Comparison of ENCODE assay signal across 1 cellular context in the genomic region with DNA sequence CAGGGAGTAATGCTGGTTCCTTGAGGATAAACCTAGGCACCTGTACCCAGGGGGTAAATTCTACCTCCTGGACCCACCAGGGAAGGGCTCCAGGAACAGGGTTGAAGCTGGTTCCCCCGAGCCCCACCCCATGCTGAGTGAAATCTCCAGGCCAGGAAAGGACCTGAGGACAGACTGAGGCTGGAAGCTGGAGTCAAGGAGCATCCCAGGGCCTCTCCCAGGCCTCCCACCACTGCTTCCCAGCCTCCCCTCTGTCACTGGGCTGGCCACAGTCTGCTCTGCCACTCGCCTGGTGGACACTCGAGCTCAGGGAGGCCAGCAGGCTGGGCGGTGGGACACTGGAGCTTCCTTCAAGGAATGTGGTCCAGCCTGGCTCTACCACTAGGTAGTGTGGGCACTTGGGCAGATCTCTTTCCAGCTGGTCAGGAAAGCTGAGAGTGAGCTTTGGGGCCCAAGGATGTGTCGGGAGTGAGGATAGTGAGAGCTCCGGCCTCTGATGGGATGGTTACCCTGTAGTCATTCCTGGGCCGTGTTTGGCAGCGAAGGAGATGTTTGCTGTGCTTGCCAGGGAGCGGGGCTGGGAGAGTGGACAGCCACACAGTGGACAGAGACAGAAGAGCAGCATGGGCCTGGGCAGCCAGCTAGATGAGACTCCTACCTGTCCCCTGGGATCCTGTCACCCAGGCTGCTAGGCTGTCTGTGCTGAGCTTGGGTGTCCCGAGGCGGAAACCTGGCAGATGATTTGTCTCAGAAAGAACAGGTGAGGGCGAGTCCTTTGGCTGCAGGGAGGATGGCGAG.
TF ChIP-seq lines count a peak whose summit lies in the region.

No MANE protein-coding gene starts in this region.

TF ChIP-seq in HepG2, 621 proteins besides CTCF, POLR2A, EP300 and RAD21 (continued from another document):
- TF ChIP-seq, protein P1, sequence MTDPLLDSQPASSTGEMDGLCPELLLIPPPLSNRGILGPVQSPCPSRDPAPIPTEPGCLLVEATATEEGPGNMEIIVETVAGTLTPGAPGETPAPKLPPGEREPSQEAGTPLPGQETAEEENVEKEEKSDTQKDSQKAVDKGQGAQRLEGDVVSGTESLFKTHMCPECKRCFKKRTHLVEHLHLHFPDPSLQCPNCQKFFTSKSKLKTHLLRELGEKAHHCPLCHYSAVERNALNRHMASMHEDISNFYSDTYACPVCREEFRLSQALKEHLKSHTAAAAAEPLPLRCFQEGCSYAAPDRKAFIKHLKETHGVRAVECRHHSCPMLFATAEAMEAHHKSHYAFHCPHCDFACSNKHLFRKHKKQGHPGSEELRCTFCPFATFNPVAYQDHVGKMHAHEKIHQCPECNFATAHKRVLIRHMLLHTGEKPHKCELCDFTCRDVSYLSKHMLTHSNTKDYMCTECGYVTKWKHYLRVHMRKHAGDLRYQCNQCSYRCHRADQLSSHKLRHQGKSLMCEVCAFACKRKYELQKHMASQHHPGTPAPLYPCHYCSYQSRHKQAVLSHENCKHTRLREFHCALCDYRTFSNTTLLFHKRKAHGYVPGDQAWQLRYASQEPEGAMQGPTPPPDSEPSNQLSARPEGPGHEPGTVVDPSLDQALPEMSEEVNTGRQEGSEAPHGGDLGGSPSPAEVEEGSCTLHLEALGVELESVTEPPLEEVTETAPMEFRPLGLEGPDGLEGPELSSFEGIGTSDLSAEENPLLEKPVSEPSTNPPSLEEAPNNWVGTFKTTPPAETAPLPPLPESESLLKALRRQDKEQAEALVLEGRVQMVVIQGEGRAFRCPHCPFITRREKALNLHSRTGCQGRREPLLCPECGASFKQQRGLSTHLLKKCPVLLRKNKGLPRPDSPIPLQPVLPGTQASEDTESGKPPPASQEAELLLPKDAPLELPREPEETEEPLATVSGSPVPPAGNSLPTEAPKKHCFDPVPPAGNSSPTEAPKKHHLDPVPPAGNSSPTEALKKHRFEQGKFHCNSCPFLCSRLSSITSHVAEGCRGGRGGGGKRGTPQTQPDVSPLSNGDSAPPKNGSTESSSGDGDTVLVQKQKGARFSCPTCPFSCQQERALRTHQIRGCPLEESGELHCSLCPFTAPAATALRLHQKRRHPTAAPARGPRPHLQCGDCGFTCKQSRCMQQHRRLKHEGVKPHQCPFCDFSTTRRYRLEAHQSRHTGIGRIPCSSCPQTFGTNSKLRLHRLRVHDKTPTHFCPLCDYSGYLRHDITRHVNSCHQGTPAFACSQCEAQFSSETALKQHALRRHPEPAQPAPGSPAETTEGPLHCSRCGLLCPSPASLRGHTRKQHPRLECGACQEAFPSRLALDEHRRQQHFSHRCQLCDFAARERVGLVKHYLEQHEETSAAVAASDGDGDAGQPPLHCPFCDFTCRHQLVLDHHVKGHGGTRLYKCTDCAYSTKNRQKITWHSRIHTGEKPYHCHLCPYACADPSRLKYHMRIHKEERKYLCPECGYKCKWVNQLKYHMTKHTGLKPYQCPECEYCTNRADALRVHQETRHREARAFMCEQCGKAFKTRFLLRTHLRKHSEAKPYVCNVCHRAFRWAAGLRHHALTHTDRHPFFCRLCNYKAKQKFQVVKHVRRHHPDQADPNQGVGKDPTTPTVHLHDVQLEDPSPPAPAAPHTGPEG (CRISPR knock-in tag; IDR thresholded peaks at IDR 0.05) = no peak
- TF ChIP-seq GABPB1 (CRISPR knock-in tag; IDR thresholded peaks at IDR 0.05) = no peak
- TF ChIP-seq FOXK2 (IDR thresholded peaks at IDR 0.05) = no peak
- TF ChIP-seq ZNF570 (CRISPR knock-in tag; IDR thresholded peaks at IDR 0.05; ENCODE audit: borderline replicate concordance) = no peak
